ENCODE assay signal across 26 cellular contexts in genomic region chr6:131997450-131998153, GRCh38. TPM values are rescaled to one million over a fixed set of nuclear protein-coding genes. Genes with fewer than 3 reads are reported as not detected.
DNase-seq lines count a peak whose midpoint lies in the region; ATAC-seq, FAIRE-seq and TF ChIP-seq lines count a peak whose summit lies in the region.
"Had no signal": no experiment of that assay in that cellular context is flagged by ENCODE, and none has a peak within 500 bp of the region (broad histone marks: within the 10 kb centered on the region; RNA-seq: fewer than 3 reads in every experiment).

No MANE protein-coding gene starts in this region.

- no peak for TF ChIP-seq RAD21 in H1 (IDR thresholded peaks at IDR 0.05 in 1 of 2, conservative IDR thresholded peaks at IDR 0.05 in 1 of 2; ENCODE audit: low read depth in 2 of 2, low read length in 2 of 2)

- H3K9me3 Mint-ChIP-seq in stimulated activated naive CD8-positive, alpha-beta T cell treated with anti-CD3 and anti-CD28 coated beads, Interleukin-15, amount 100 ng/mL, for 72 hours, result peaks cover 0 to under 1% of the 10 kb centered on the region in 2 donors
- H3K9me3 Mint-ChIP-seq: activated T-helper 2 cell treated with anti-CD3 and anti-CD28 coated beads, Interferon-gamma antibody, Interleukin-2, Interleukin-4, amounts not matched to agents 10 μg/mL and 5 μg/mL and 100 μg/mL, durations not matched to agents 14 hours and 24 hours and 36 hours; CD8-positive, alpha-beta T cell; IgD-negative memory B cell; natural killer cell; T-helper 2 cell treated with Interferon-gamma antibody and Interleukin-4, amounts not matched to agents 5 μg/mL and 100 μg/mL, for 36 hours had no signal

- no peak overlapping the region for H3K9ac ChIP-seq in H1 (replicated peaks in 1 of 4; ENCODE audit: extremely low read depth in 1 of 4, low read depth in 3 of 4, low read length in 3 of 4)

- no peaks in the 10 kb centered on the region for H3K4me1 Mint-ChIP-seq in stimulated activated naive CD8-positive, alpha-beta T cell treated with anti-CD3 and anti-CD28 coated beads, Interleukin-15, amount 100 ng/mL, for 72 hours
- H3K4me1 Mint-ChIP-seq: natural killer cell had no signal

- no peak overlapping the region for H3K23ac ChIP-seq in H1 (ENCODE audit: insufficient read length)

- H4K20me1 ChIP-seq in H1 (replicated peaks in 1 of 2; ENCODE audit: control insufficient read depth in 1 of 2, insufficient read depth in 2 of 2, low read length in 2 of 2), result no peaks in the 10 kb centered on the region

- no peak overlapping the region for H3K27ac Mint-ChIP-seq in stimulated activated naive CD8-positive, alpha-beta T cell treated with anti-CD3 and anti-CD28 coated beads, Interleukin-15, amount 100 ng/mL, for 72 hours
- H3K27ac Mint-ChIP-seq: activated T-helper 2 cell treated with anti-CD3 and anti-CD28 coated beads, Interferon-gamma antibody, Interleukin-2, Interleukin-4, amounts not matched to agents 10 μg/mL and 5 μg/mL and 100 μg/mL, durations not matched to agents 14 hours and 24 hours and 36 hours; CD8-positive, alpha-beta T cell; natural killer cell; stimulated activated naive B cell treated with anti-CD40 and anti-IgM and Interleukin-4, amounts not matched to agents 10 μg/mL and 1 μg/mL and 100 μg/mL, for 72 hours; T-helper 2 cell treated with Interferon-gamma antibody and Interleukin-4, amounts not matched to agents 5 μg/mL and 100 μg/mL, for 36 hours had no signal

- no peak for DNase-seq in stimulated activated naive CD8-positive, alpha-beta T cell treated with anti-CD3 and anti-CD28 coated beads, Interleukin-15, amount 100 ng/mL, for 72 hours
- no peak for DNase-seq in stimulated activated naive CD8-positive, alpha-beta T cell treated with anti-CD3 and anti-CD28 coated beads, Interleukin-15, Interleukin-2, amounts not matched to agents 100 U/mL and 50 U/mL, for 24 hours
- DNase-seq in H1 (ENCODE audit: low read depth in 1 of 2, low spot score in 2 of 2) (no peak), right lobe of liver (no peak), GM19240 (ENCODE audit: insufficient read length, low spot score) (no peak), COR-L47 (lab: John Stamatoyannopoulos, UW) (no peak), AG08395 (ENCODE audit: low spot score) (no peak)
- DNase-seq: activated naive CD4-positive, alpha-beta T cell treated with anti-CD3 and anti-CD28 coated beads, Interleukin-2, amount 50 U/mL, for 16 hours; CD8-positive, alpha-beta T cell; DMS153; effector CD4-positive, alpha-beta T cell; islet precursor cell; lower lobe of right lung; natural killer cell; NCI-H146; NCI-H446; NCI-H748 treated with DMSO at 0.1 percent for 48 hours; SIG-M5; stimulated activated naive B cell treated with anti-CD40 and anti-IgM and Interleukin-4, amounts not matched to agents 10 μg/mL and 1 μg/mL and 100 μg/mL, for 72 hours; testis had no signal

- H2BK12ac ChIP-seq in H1 (ENCODE audit: low read depth, low read length), result peak overlapping the region; percentile 2; the same call in 1 of the 2 replicates

- H3K4me2 ChIP-seq in H1 (ENCODE audit: insufficient read depth in 1 of 2, low read depth in 2 of 2, low read length in 2 of 2), result no peak overlapping the region

- no peaks in the 10 kb centered on the region for H3K79me1 ChIP-seq in H1 (ENCODE audit: low read depth, low read length)

- no peak overlapping the region; the same call in 1 of the 2 replicates for H2AK5ac ChIP-seq in H1 (ENCODE audit: low read depth, low read length)

- no peak overlapping the region for H3K4ac ChIP-seq in H1 (replicated peaks; ENCODE audit: insufficient read length, low read depth, low read length)

- no peak overlapping the region for H3K18ac ChIP-seq in H1 (ENCODE audit: extremely low read depth, low read length)

- no peak overlapping the region for H2BK15ac ChIP-seq in H1 (ENCODE audit: low read length)

- H3K27ac ChIP-seq in H1 (ENCODE audit: low read depth, low read length) (no peak overlapping the region), right lobe of liver (no peak overlapping the region)
- H3K27ac ChIP-seq: breast epithelium, lower lobe of right lung, testis had no signal

- FAIRE-seq in H1 (lab: Jason Lieb, UNC), result no peak
- FAIRE-seq: colon had no signal

- CTCF ChIA-PET in H1 (lab: Charles Lee; ENCODE audit: partially characterized antibody), result interaction anchor here (1.1 to 2.1 kb wide), 4 partner anchors 8 to 282 kb away, joined by 3 to 4 read pairs (median 4); no protein-coding TSS in a partner anchor

- no peak for TF ChIP-seq CTCF in H1 (IDR thresholded peaks at IDR 0.05; ENCODE audit: control extremely low read depth in 1 of 3, insufficient read depth in 1 of 3, low read depth in 1 of 3, low read length in 3 of 3)
- TF ChIP-seq CTCF in right lobe of liver (IDR thresholded peaks at IDR 0.05), result no peak

- H2BK120ac ChIP-seq in H1 (replicated peaks; ENCODE audit: low read depth, low read length), result no peak overlapping the region

- intact Hi-C loops in right lobe of liver (cut with DNase I), result no loop called here

- H3K4me3 Mint-ChIP-seq in stimulated activated naive CD8-positive, alpha-beta T cell treated with anti-CD3 and anti-CD28 coated beads, Interleukin-15, amount 100 ng/mL, for 72 hours, result no peak overlapping the region
- H3K4me3 Mint-ChIP-seq: CD8-positive, alpha-beta T cell; IgD-negative memory B cell; natural killer cell; stimulated activated naive B cell treated with anti-CD40 and anti-IgM and Interleukin-4, amounts not matched to agents 10 μg/mL and 1 μg/mL and 100 μg/mL, for 72 hours; T-helper 2 cell treated with Interferon-gamma antibody and Interleukin-4, amounts not matched to agents 5 μg/mL and 100 μg/mL, for 36 hours had no signal

- no peak overlapping the region for H2BK20ac ChIP-seq in H1 (ENCODE audit: low read length)

- H3K4me1 ChIP-seq in H1 (replicated peaks in 1 of 4; ENCODE audit: control insufficient read depth in 3 of 4, insufficient read depth in 4 of 4, low read length in 3 of 4) (no peaks in the 10 kb centered on the region), right lobe of liver (peaks cover 0 to 6% (median 0%) of the 10 kb centered on the region in 4 donors)
- H3K4me1 ChIP-seq: breast epithelium, lower lobe of right lung, testis had no signal

- POLR2A ChIA-PET in H1 (lab: Charles Lee; ENCODE audit: partially characterized antibody), result interaction anchor here (1.3 to 1.5 kb wide), 2 partner anchors 28 to 47 kb away, joined by 4 to 5 read pairs; no protein-coding TSS in a partner anchor

- ATAC-seq in stimulated activated naive CD8-positive, alpha-beta T cell treated with anti-CD3 and anti-CD28 coated beads, Interleukin-15, amount 100 ng/mL, for 72 hours, result peak; percentile 45
- no peak for ATAC-seq in stimulated activated naive CD8-positive, alpha-beta T cell treated with anti-CD3 and anti-CD28 coated beads, Interleukin-15, Interleukin-2, amounts not matched to agents 100 U/mL and 50 U/mL, for 24 hours
- ATAC-seq in right lobe of liver, result peak in 3 of 4 donors; percentile 17 to 51 (median 28)
- no peak for ATAC-seq in GM21381 (IDR thresholded peaks at IDR 0.05; ENCODE audit: unreplicated experiment)
- ATAC-seq: CD8-positive, alpha-beta T cell; lower lobe of right lung; natural killer cell; stimulated activated naive B cell treated with anti-CD40 and anti-IgM and Interleukin-4, amounts not matched to agents 10 μg/mL and 1 μg/mL and 100 μg/mL, for 72 hours had no signal

- no peak overlapping the region for H3K56ac ChIP-seq in H1 (replicated peaks; ENCODE audit: insufficient read length, low read depth, low read length)

- no peak overlapping the region for H2BK5ac ChIP-seq in H1 (ENCODE audit: low read depth, low read length)

- no peaks in the 10 kb centered on the region for H3K27me3 Mint-ChIP-seq in stimulated activated naive CD8-positive, alpha-beta T cell treated with anti-CD3 and anti-CD28 coated beads, Interleukin-15, amount 100 ng/mL, for 72 hours
- H3K27me3 Mint-ChIP-seq: IgD-negative memory B cell; stimulated activated naive B cell treated with anti-CD40 and anti-IgM and Interleukin-4, amounts not matched to agents 10 μg/mL and 1 μg/mL and 100 μg/mL, for 72 hours had no signal

- no peak overlapping the region for H4K91ac ChIP-seq in H1 (replicated peaks; ENCODE audit: insufficient read length, low read length)

- H3K79me2 ChIP-seq in H1 (ENCODE audit: control insufficient read depth in 1 of 2, insufficient read depth in 2 of 2, low read length in 2 of 2), result no peaks in the 10 kb centered on the region

- H3K27me3 ChIP-seq in H1 (replicated peaks in 1 of 4; ENCODE audit: control insufficient read depth in 3 of 4, extremely low read depth in 1 of 4, insufficient read depth in 3 of 4, low read length in 3 of 4), result no peaks in the 10 kb centered on the region
- H3K27me3 ChIP-seq in right lobe of liver, result no peaks in the 10 kb centered on the region
- H3K27me3 ChIP-seq: breast epithelium, testis had no signal

- H3K14ac ChIP-seq in H1 (ENCODE audit: insufficient read length), result no peak overlapping the region

- no peak for TF ChIP-seq POLR2A in H1 (IDR thresholded peaks at IDR 0.05; ENCODE audit: control extremely low read depth in 1 of 2, low read depth in 2 of 2, low read length in 2 of 2)
- no peak for TF ChIP-seq POLR2A in right lobe of liver (IDR thresholded peaks at IDR 0.05)

- no peaks in the 10 kb centered on the region for H3K23me2 ChIP-seq in H1 (ENCODE audit: low read depth, low read length)

- H3K4me3 ChIP-seq in H1 (ENCODE audit: extremely low read depth in 1 of 4, insufficient read depth in 2 of 4, low read depth in 3 of 4, low read length in 4 of 4) (no peak overlapping the region), right lobe of liver (no peak overlapping the region)
- H3K4me3 ChIP-seq: breast epithelium, lower lobe of right lung, testis had no signal

- H3K9me3 ChIP-seq in H1 (ENCODE audit: insufficient read depth in 2 of 2, low read depth in 1 of 2, low read length in 1 of 2), result no peaks in the 10 kb centered on the region
- no peaks in the 10 kb centered on the region for H3K9me3 ChIP-seq in right lobe of liver
- H3K9me3 ChIP-seq: breast epithelium, lower lobe of right lung, testis had no signal

- no peak for TF ChIP-seq EP300 in H1 (IDR thresholded peaks at IDR 0.05; ENCODE audit: borderline replicate concordance in 1 of 2, low read depth in 2 of 2, low read length in 2 of 2)

- no peak overlapping the region for H4K8ac ChIP-seq in H1 (ENCODE audit: extremely low read depth, insufficient read depth, low read length)

- 90% methylated on average over 6 of the region's 6 CpGs; no CpG with 5 or more reads in 1 of the 2 experiments for WGBS in H1 (ENCODE audit: extremely low coverage in 1 of 2, insufficient coverage in 1 of 2, insufficient read length in 1 of 2, insufficient replicate concordance in 2 of 2, low coverage in 1 of 2, low lambda C conversion rate in 2 of 2, missing lambda C conversion rate in 1 of 2), 2 experiments
- WGBS in right lobe of liver (ENCODE audit: insufficient coverage, low coverage, low lambda C conversion rate, missing lambda C conversion rate), result 87% methylated on average over 3 of the region's 6 CpGs

- H4K5ac ChIP-seq in H1 (ENCODE audit: insufficient read length, low read depth, low read length), result no peak overlapping the region

- H2AFZ ChIP-seq in H1 (ENCODE audit: low read length), result no peak overlapping the region

- peaks cover 0 to 3% (median 0%) of the 10 kb centered on the region in 4 experiments; a peak in 2 of 8 replicates for H3K36me3 ChIP-seq in H1 (ENCODE audit: control insufficient read depth in 2 of 4, insufficient read depth in 4 of 4, low read length in 3 of 4)
- H3K36me3 ChIP-seq in right lobe of liver, result no peaks in the 10 kb centered on the region
- H3K36me3 ChIP-seq: breast epithelium, lower lobe of right lung had no signal

RNA-seq across cellular contexts. Expression of gene CCN2, which starts 46.4 kb away (rescaled TPM):
- 105 and 107 TPM in 2 replicates for total RNA-seq in H1 (2021; fragmentation: NEBNext Ultra II Directional; extraction: Animal tissue kit (Norgen Biotek cat#: 25700))
- polyA plus RNA-seq in H1 (2011; rRNA removed), result 25.0 and 47.5 TPM in 2 replicates
- 41.2 TPM for polyA plus RNA-seq in H1 (2011; cell fraction: cytosol; rRNA removed)
- polyA plus RNA-seq in H1 (2011; cell fraction: nucleus; rRNA removed), result 63.0 TPM
- 45.9 to 78.2 TPM (median 57.8 TPM) in 4 replicates for polyA plus RNA-seq in H1 (2012, experiment 1 of 2)
- 40.3 TPM for polyA plus RNA-seq in H1 (2012, experiment 2 of 2)
- 74.6 TPM for polyA plus RNA-seq in H1 (2013, experiment 1 of 2)
- 92.4 TPM for polyA plus RNA-seq in H1 (2013, experiment 2 of 2)
- polyA minus RNA-seq in H1 (2011; rRNA and poly(A)+ RNA removed), result 15.8 and 28.5 TPM in 2 replicates
- polyA minus RNA-seq in H1 (2011; cell fraction: cytosol; rRNA and poly(A)+ RNA removed), result 40.0 TPM
- polyA minus RNA-seq in H1 (2011; cell fraction: nucleus; rRNA and poly(A)+ RNA removed), result 69.8 TPM
- total RNA-seq in right lobe of liver, result 10 to 100 TPM in 5 of 6 experiments, 1 to 10 TPM in 1; 3.4 to 82.9 (median 54.3) TPM
- total RNA-seq: activated T-helper 2 cell treated with anti-CD3 and anti-CD28 coated beads, Interferon-gamma antibody, Interleukin-2, Interleukin-4, amounts not matched to agents 10 μg/mL and 5 μg/mL and 100 μg/mL, durations not matched to agents 14 hours and 24 hours and 36 hours; natural killer cell had no signal
- polyA plus RNA-seq: IgD-negative memory B cell had no signal

Comparison
In these comparisons a context has a peak if more than half of its experiments do, and no peak if none do; other contexts are left out.
1. ATAC-seq: peak in stimulated activated naive CD8-positive, alpha-beta T cell treated with anti-CD3 and anti-CD28 coated beads, Interleukin-15, amount 100 ng/mL, for 72 hours (single experiment) and right lobe of liver (3 of 4); none in stimulated activated naive CD8-positive, alpha-beta T cell treated with anti-CD3 and anti-CD28 coated beads, Interleukin-15, Interleukin-2, amounts not matched to agents 100 U/mL and 50 U/mL, for 24 hours (single experiment) and GM21381 (single experiment).